8 cellular contexts compared by ENCODE assay signal in the genomic region with DNA sequence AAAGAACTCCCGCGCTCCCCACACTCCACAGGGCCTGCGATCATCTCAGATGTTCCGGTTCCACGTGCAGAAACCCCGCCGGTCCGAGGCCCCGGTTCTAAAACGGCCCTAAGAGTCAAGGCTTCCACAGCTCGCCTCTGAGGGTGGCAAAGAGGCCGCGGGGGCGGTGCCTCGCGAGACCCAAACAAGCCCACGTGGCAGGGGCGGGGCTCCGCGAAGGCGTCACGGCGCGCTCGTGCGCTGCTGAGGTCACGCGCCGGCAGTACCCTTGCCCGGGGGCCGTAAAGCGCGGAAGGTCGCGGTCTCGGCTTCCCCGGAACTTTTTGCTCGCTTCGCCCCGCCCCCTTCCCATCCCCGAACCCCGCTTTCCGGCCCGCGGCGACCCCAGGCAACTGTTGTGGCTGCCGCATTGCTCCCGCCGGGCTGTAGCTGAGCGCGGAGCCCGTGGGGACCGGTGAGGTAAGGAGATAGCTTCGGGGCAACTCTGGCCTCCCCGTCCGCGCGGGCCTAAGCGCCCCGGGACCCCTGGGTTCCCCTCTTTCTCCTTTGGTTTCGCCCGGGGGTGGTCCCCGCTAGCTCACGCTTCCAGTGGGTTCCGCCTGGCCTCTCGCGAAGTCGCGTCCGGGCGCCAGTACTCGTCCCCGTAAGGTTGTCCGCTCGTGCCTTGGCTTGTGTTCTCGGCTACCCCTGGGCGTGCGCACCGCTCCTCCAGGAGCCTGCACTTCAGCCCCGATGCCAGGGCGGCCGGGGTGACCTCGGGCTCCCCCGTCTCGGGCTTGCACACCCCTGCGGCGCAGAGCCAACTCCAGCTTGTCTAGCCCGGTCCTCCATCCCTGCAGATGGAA. TPM values are rescaled to one million over a fixed set of nuclear protein-coding genes. Genes with fewer than 3 reads are reported as not detected.
A peak's percentile ranks its signal among the peaks of the same experiment; 100 is the strongest.
DNase-seq lines count a peak whose midpoint lies in the region; ATAC-seq and TF ChIP-seq lines count a peak whose summit lies in the region.
"Not testable (repeated sequence)": the region's sequence is repeated elsewhere in the genome, so short reads cannot be mapped to it uniquely, and the experiment has no call there.

PDPR (plus strand) TSS at position 351 of the 845 bp plus-strand sequence. CDS start 6,161 bp downstream, outside the sequence.

- H3K4me3 Mint-ChIP-seq in activated T-cell treated with anti-CD3 and anti-CD28 coated beads, Interleukin-2, amount 50 U/mL, for 24 hours: peak within 1 kb of the TSS; percentile 90

- H3K9ac ChIP-seq in mucosa of stomach (ENCODE audit: low read length): peak within 1 kb of the TSS; percentile 61

- ATAC-seq in GM21737 (IDR thresholded peaks at IDR 0.05; ENCODE audit: unreplicated experiment) (peak; percentile 94), Panc1 (peak; percentile 98), esophagus mucosa (peak; percentile 97)

- H3K4me3 ChIP-seq in Panc1 (ENCODE audit: low read depth in 2 of 2, low read length in 2 of 2): peak within 1 kb of the TSS; percentile 60 to 66
- peak within 1 kb of the TSS; percentile 19 for H3K4me3 ChIP-seq in mucosa of stomach (ENCODE audit: low read length)

- H3K27ac Mint-ChIP-seq in activated T-cell treated with anti-CD3 and anti-CD28 coated beads, Interleukin-2, amount 50 U/mL, for 24 hours: peak within 1 kb of the TSS; percentile 92

- POLR2A ChIA-PET in Panc1 (lab: Charles Lee): not testable (repeated sequence)

- peaks cover 22% of the 10 kb centered on the region for H3K36me3 Mint-ChIP-seq in activated T-cell treated with anti-CD3 and anti-CD28 coated beads, Interleukin-2, amount 50 U/mL, for 24 hours (ENCODE audit: low read depth)

- H3K27me3 Mint-ChIP-seq in activated T-cell treated with anti-CD3 and anti-CD28 coated beads, Interleukin-2, amount 50 U/mL, for 24 hours: not testable (repeated sequence)

- not testable (repeated sequence) for BruUV-seq in Panc1 (replicated peaks; lab: Mats Ljungman, UMichigan)

- not testable (repeated sequence) for H3K27me3 ChIP-seq in Panc1 (ENCODE audit: control insufficient read depth, insufficient read depth, low read length); mucosa of stomach (ENCODE audit: control insufficient read depth, insufficient read depth, low read length)

- H3K4me1 ChIP-seq in Panc1 (ENCODE audit: control insufficient read depth, insufficient read depth, low read length); mucosa of stomach (ENCODE audit: control insufficient read depth, insufficient read depth, low read length): not testable (repeated sequence)

- not testable (repeated sequence) for TF ChIP-seq CTCF in Panc1 (IDR thresholded peaks at IDR 0.05)

- H3K27ac ChIP-seq in Panc1 (ENCODE audit: low read length): not testable (repeated sequence)

- H3K4me1 Mint-ChIP-seq in activated T-cell treated with anti-CD3 and anti-CD28 coated beads, Interleukin-2, amount 50 U/mL, for 24 hours (ENCODE audit: low read depth): peaks cover 27% of the 10 kb centered on the region

- CTCF ChIA-PET in Panc1 (lab: Charles Lee): not testable (repeated sequence)

- in situ Hi-C loops in Panc1 (cut with HindIII; ENCODE audit: low pct_unique_long_range_greater_than_20kb, low sequenced_read_pairs): not testable (repeated sequence)

- H3K9me3 ChIP-seq in Panc1 (ENCODE audit: control insufficient read depth, insufficient read depth, low read depth, low read length); mucosa of stomach (ENCODE audit: control insufficient read depth, low read length): not testable (repeated sequence)

- H3K9me3 Mint-ChIP-seq in activated T-cell treated with anti-CD3 and anti-CD28 coated beads, Interleukin-2, amount 50 U/mL, for 24 hours: not testable (repeated sequence)

- peak; percentile 88 for DNase-seq in DMS53 (lab: John Stamatoyannopoulos, UW)
- peak; percentile 77 for DNase-seq in KG1 (lab: John Stamatoyannopoulos, UW)
- DNase-seq in Panc1 (ENCODE audit: low read depth, low spot score): peak; percentile 8
- DNase-seq in activated T-cell treated with anti-CD3 and anti-CD28 coated beads, Interleukin-2, amount 50 U/mL, for 24 hours: peak; percentile 95
- DNase-seq in stimulated activated CD8-positive, alpha-beta memory T cell treated with anti-CD3 and anti-CD28 coated beads, Interleukin-4, amount 100 ng/mL, for 4 hours (ENCODE audit: low read depth in 2 of 2, low spot score in 1 of 2): peak; percentile 78 to 91

- intact Hi-C loops in Panc1 (cut with micrococcal nuclease; ENCODE audit: unreplicated experiment): not testable (repeated sequence)

- not testable (repeated sequence) for H3K36me3 ChIP-seq in Panc1 (ENCODE audit: control insufficient read depth, insufficient read depth, low read length); mucosa of stomach (ENCODE audit: control insufficient read depth, insufficient read depth, low read length)

RNA-seq across cellular contexts. Expression of gene PDPR, which starts in this region (rescaled TPM):
- total RNA-seq in Panc1 (2021; ENCODE audit: unreplicated experiment) (26.9 TPM), esophagus mucosa (16.3 TPM)
- polyA plus RNA-seq in Panc1 (2012; ENCODE audit: insufficient read length): 18.9 TPM

Comparison
In these comparisons a context has a peak if more than half of its experiments do, and no peak if none do; other contexts are left out.
1. DNase-seq: peak in every context shown above with its lines; median percentile 95 in activated T-cell treated with anti-CD3 and anti-CD28 coated beads, Interleukin-2, amount 50 U/mL, for 24 hours; 88 in DMS53; 84 in stimulated activated CD8-positive, alpha-beta memory T cell treated with anti-CD3 and anti-CD28 coated beads, Interleukin-4, amount 100 ng/mL, for 4 hours; 77 in KG1; 8 in Panc1.